ENCODE assay signal across 8 cellular contexts in genomic region chr2:191571163-191571769, GRCh38.
A peak's percentile ranks its signal among the peaks of the same experiment; 100 is the strongest.
DNase-seq lines count a peak whose midpoint lies in the region; ATAC-seq and TF ChIP-seq lines count a peak whose summit lies in the region.

No MANE protein-coding gene starts in this region.

- H2AFZ ChIP-seq in IMR-90 (replicated peaks; ENCODE audit: low read length, poor library complexity), result no peak overlapping the region

- no peaks in the 10 kb centered on the region for H4K20me1 ChIP-seq in IMR-90 (ENCODE audit: insufficient read depth, low read length)

- peak overlapping the region; percentile 84 for H2BK20ac ChIP-seq in IMR-90 (ENCODE audit: low read depth, low read length)

- peaks cover 0 to 3% of the 10 kb centered on the region in 2 experiments; a peak in 2 of 4 replicates for H3K79me1 ChIP-seq in IMR-90 (ENCODE audit: low read depth in 1 of 2, low read length in 2 of 2)

- in situ Hi-C loops in GM13977 (cut with MboI; ENCODE audit: low pct_unique_long_range_greater_than_20kb, low sequenced_read_pairs, unreplicated experiment), result no loop called here
- in situ Hi-C loops in IMR-90 (cut with MboI; ENCODE audit: low sequenced_read_pairs), result loop anchor here (5.0 kb wide), 1 partner anchor 121 kb away; no protein-coding TSS in a partner anchor

- intact Hi-C loops in IMR-90 (cut with micrococcal nuclease), result loop anchor here (1.0 to 2.0 kb wide), 3 partner anchors 66 to 120 kb away; no protein-coding TSS in a partner anchor

- no peak overlapping the region for H3K56ac ChIP-seq in IMR-90 (ENCODE audit: extremely low read depth, insufficient read depth, low read length)

- POLR2A ChIA-PET in IMR-90 (lab: Charles Lee; ENCODE audit: unreplicated experiment), result interaction anchor here (0.8 to 1.1 kb wide), 3 partner anchors 67 to 110 kb away, joined by 4 to 10 read pairs (median 4); partner anchors contain the start of gene NABP1

- CTCF ChIA-PET in IMR-90 (lab: Yijun Ruan, JAX), result interaction anchor here (0.6 to 1.0 kb wide), 4 partner anchors 12 to 120 kb away, joined by 3 to 4 read pairs (median 4); no protein-coding TSS in a partner anchor

- H3K27me3 Mint-ChIP-seq in progenitor cell of endocrine pancreas, result no peaks in the 10 kb centered on the region

- 0 out of 2 replicates have a peak, but pooled peaks cover 3% of the 10 kb centered on the region for H3K4me1 ChIP-seq in IMR-90 (ENCODE audit: control insufficient read depth, insufficient read depth, low read length)

- H3K23ac ChIP-seq in IMR-90 (ENCODE audit: low read depth, low read length), result no peak overlapping the region

- H4K8ac ChIP-seq in IMR-90 (ENCODE audit: low read depth in 2 of 2, low read length in 2 of 2), result peak overlapping the region; percentile 4 to 56; a peak in 3 of 4 replicates

- no peak overlapping the region for H2BK15ac ChIP-seq in IMR-90 (ENCODE audit: low read depth, low read length)

- no peak overlapping the region for H3K14ac ChIP-seq in IMR-90 (replicated peaks; ENCODE audit: low read depth, low read length)

- peak; percentile 74 for TF ChIP-seq RAD21 in IMR-90 (IDR thresholded peaks at IDR 0.05; ENCODE audit: low read length)

- H3K9me3 Mint-ChIP-seq in progenitor cell of endocrine pancreas (ENCODE audit: low read depth), result no peaks in the 10 kb centered on the region

- H2AK5ac ChIP-seq in IMR-90 (ENCODE audit: low read depth, low read length), result no peak overlapping the region

- peak; percentile 85 for ATAC-seq in IMR-90 (ENCODE audit: low read depth)

- peak overlapping the region; percentile 73 for H2BK120ac ChIP-seq in IMR-90 (ENCODE audit: low read depth, low read length)

- peak overlapping the region; percentile 88 for H4K5ac ChIP-seq in IMR-90 (ENCODE audit: low read depth, low read length)

- TF ChIP-seq CTCF in GM13977 (IDR thresholded peaks at IDR 0.05; ENCODE audit: extremely low read depth, insufficient read depth, missing control alignments) (peak; percentile 43), IMR-90 (conservative IDR thresholded peaks at IDR 0.05; ENCODE audit: low read depth, low read length) (peak; percentile 64), VCaP (conservative IDR thresholded peaks at IDR 0.05) (peak; percentile 71), progenitor cell of endocrine pancreas (IDR thresholded peaks at IDR 0.05; ENCODE audit: unreplicated experiment) (no peak)

- TF ChIP-seq POLR2A in IMR-90 (IDR thresholded peaks at IDR 0.05; ENCODE audit: low read depth, low read length), result no peak

- H3K27ac Mint-ChIP-seq in progenitor cell of endocrine pancreas, result no peak overlapping the region

- H3K4me3 ChIP-seq in IMR-90 (ENCODE audit: insufficient read depth, low read depth, low read length), result peak overlapping the region; percentile 21; the same call in 1 of the 2 replicates

- DNase-seq in AG08396 (ENCODE audit: low spot score) (peak; percentile 37), GM13977 (ENCODE audit: low spot score) (no peak), IMR-90 (peak; percentile 75), foreskin melanocyte (peak; percentile 68), putamen (ENCODE audit: low spot score) (peak; percentile 10), progenitor cell of endocrine pancreas (ENCODE audit: low spot score, unreplicated experiment) (no peak), cortex of kidney (lab: John Stamatoyannopoulos, UW) (no peak)

- peaks cover 3% of the 10 kb centered on the region; the same call in 1 of the 2 replicates for H3K9me1 ChIP-seq in IMR-90 (ENCODE audit: insufficient read depth, low read length)

- peak overlapping the region; percentile 73; the same call in 1 of the 2 replicates for H3K4me2 ChIP-seq in IMR-90 (ENCODE audit: low read depth, low read length)

- peak overlapping the region; percentile 9; the same call in 1 of the 2 replicates for H4K91ac ChIP-seq in IMR-90 (ENCODE audit: insufficient read depth, low read depth, low read length)

- H3K4ac ChIP-seq in IMR-90 (ENCODE audit: low read depth, low read length), result peak overlapping the region; percentile 25; the same call in 1 of the 2 replicates

- H3K9ac ChIP-seq in IMR-90 (ENCODE audit: low read depth, low read length), result peak overlapping the region; percentile 38

- no CpG with 5 or more reads among the region's 6 CpGs for WGBS in IMR-90 (ENCODE audit: extremely low coverage in 2 of 2, insufficient read length in 1 of 2), 2 experiments

- H2AK9ac ChIP-seq in IMR-90 (replicated peaks; ENCODE audit: low read depth, low read length, poor library complexity), result no peak overlapping the region

- H3K9me3 ChIP-seq in IMR-90 (ENCODE audit: control insufficient read depth, insufficient read depth, low read length), result no peaks in the 10 kb centered on the region

- H3K27ac ChIP-seq in IMR-90 (ENCODE audit: insufficient read depth, low read length) (peak overlapping the region; percentile 54; the same call in 1 of the 2 replicates), VCaP (no peak overlapping the region)

- H3K36me3 ChIP-seq in IMR-90 (ENCODE audit: control insufficient read depth, insufficient read depth, low read length), result no peaks in the 10 kb centered on the region

- dilution Hi-C loops in IMR-90 (cut with HindIII; ENCODE audit: low sequenced_read_pairs, unreplicated experiment), result no loop called here

- H3K36me3 Mint-ChIP-seq in progenitor cell of endocrine pancreas (ENCODE audit: insufficient read depth), result no peaks in the 10 kb centered on the region

- H3K4me1 Mint-ChIP-seq in progenitor cell of endocrine pancreas (ENCODE audit: low read depth), result peaks cover 9% of the 10 kb centered on the region

- H2BK5ac ChIP-seq in IMR-90 (ENCODE audit: low read depth, low read length, poor library complexity, severe bottlenecking), result peak overlapping the region; percentile 78

- no peaks in the 10 kb centered on the region for H3K27me3 ChIP-seq in IMR-90 (ENCODE audit: control insufficient read depth, insufficient read depth, low read length)

- peak overlapping the region; percentile 95; the same call in 1 of the 2 replicates for H3K18ac ChIP-seq in IMR-90 (ENCODE audit: low read depth, low read length)

- H3K4me3 Mint-ChIP-seq in progenitor cell of endocrine pancreas (ENCODE audit: low read depth), result no peak overlapping the region

- BruUV-seq in IMR-90 (replicated peaks; lab: Mats Ljungman, UMichigan), result no TSS peak

TF ChIP-seq in IMR-90, 13 proteins besides CTCF, POLR2A, EP300 and RAD21:
- TF ChIP-seq RCOR1 (IDR thresholded peaks at IDR 0.05; ENCODE audit: insufficient replicate concordance, low read length) (no peak), MAFK (IDR thresholded peaks at IDR 0.05; ENCODE audit: low read depth, low read length) (peak; percentile 95), NFE2L2 (IDR thresholded peaks at IDR 0.05; ENCODE audit: low read depth, low read length) (peak; percentile 68), MAZ (IDR thresholded peaks at IDR 0.05; ENCODE audit: borderline replicate concordance, low read depth, low read length) (no peak), CHD1 (IDR thresholded peaks at IDR 0.05; ENCODE audit: low read depth, low read length) (no peak), SMC3 (IDR thresholded peaks at IDR 0.05; ENCODE audit: low read depth, low read length) (peak; percentile 66)
TF ChIP-seq in IMR-90: peak in this region for 3.

Comparison
In these comparisons a context has a peak if more than half of its experiments do, and no peak if none do; other contexts are left out.
1. DNase-seq: peak in AG08396 (single experiment), IMR-90 (single experiment), foreskin melanocyte (single experiment) and putamen (single experiment); none in GM13977 (single experiment), progenitor cell of endocrine pancreas (single experiment) and cortex of kidney (single experiment).